ENCODE assay signal across 12 cellular contexts in genomic region chr6:135686784-135687301, GRCh38.
DNase-seq lines count a peak whose midpoint lies in the region; ATAC-seq and TF ChIP-seq lines count a peak whose summit lies in the region.
"Had no signal": no experiment of that assay in that cellular context is flagged by ENCODE, and none has a peak within 500 bp of the region (broad histone marks: within the 10 kb centered on the region; RNA-seq: fewer than 3 reads in every experiment).

No MANE protein-coding gene starts in this region.

- no peak overlapping the region for H3K4me3 ChIP-seq in AG04449 (ENCODE audit: low read depth, low read length)
- no peak overlapping the region for H3K4me3 ChIP-seq in IMR-90 (ENCODE audit: insufficient read depth, low read depth, low read length)

- dilution Hi-C loops in IMR-90 (cut with HindIII; ENCODE audit: low sequenced_read_pairs, unreplicated experiment) = no loop called here

- no peaks in the 10 kb centered on the region for H3K36me3 Mint-ChIP-seq in dendritic cell treated with granulocyte-macrophage colony-stimulating factor and Interleukin-4, amounts not matched to agents 40 ng/mL and 50 ng/mL, for 4 days (ENCODE audit: low read depth)

- no peaks in the 10 kb centered on the region for H3K27me3 Mint-ChIP-seq in dendritic cell treated with granulocyte-macrophage colony-stimulating factor and Interleukin-4, amounts not matched to agents 40 ng/mL and 50 ng/mL, for 4 days

- in situ Hi-C loops in IMR-90 (cut with MboI; ENCODE audit: low sequenced_read_pairs) = no loop called here

- H3K4me2 ChIP-seq in IMR-90 (ENCODE audit: low read depth, low read length) = no peak overlapping the region

- no peak overlapping the region for H3K4ac ChIP-seq in IMR-90 (ENCODE audit: low read depth, low read length)

- H2BK120ac ChIP-seq in IMR-90 (ENCODE audit: low read depth, low read length) = 0 out of 2 replicates have a peak overlapping the region, but pooled peaks have one; percentile 19

- H4K91ac ChIP-seq in IMR-90 (ENCODE audit: insufficient read depth, low read depth, low read length) = no peak overlapping the region

- H3K4me3 Mint-ChIP-seq in dendritic cell treated with granulocyte-macrophage colony-stimulating factor and Interleukin-4, amounts not matched to agents 40 ng/mL and 50 ng/mL, for 4 days = no peak overlapping the region

- H3K18ac ChIP-seq in IMR-90 (ENCODE audit: low read depth, low read length) = no peak overlapping the region

- no CpG with 5 or more reads among the region's 2 CpGs for whole genome bisulfite sequencing in IMR-90 (ENCODE audit: extremely low coverage in 2 of 2, insufficient read length in 1 of 2), 2 experiments

- H4K8ac ChIP-seq in IMR-90 (ENCODE audit: low read depth in 2 of 2, low read length in 2 of 2) = peak overlapping the region; percentile 3 to 30; a peak in 3 of 4 replicates

- H2BK5ac ChIP-seq in IMR-90 (ENCODE audit: low read depth, low read length, poor library complexity, severe bottlenecking) = no peak overlapping the region

- no peak overlapping the region for H2AFZ ChIP-seq in IMR-90 (replicated peaks; ENCODE audit: low read length, poor library complexity)
- H2AFZ ChIP-seq: parathyroid adenoma had no signal

- no peak overlapping the region for H3K9ac ChIP-seq in IMR-90 (ENCODE audit: low read depth, low read length)
- H3K9ac ChIP-seq: parathyroid adenoma had no signal

- H2BK15ac ChIP-seq in IMR-90 (ENCODE audit: low read depth, low read length) = no peak overlapping the region; the same call in 2 of the 3 replicates

- no peaks in the 10 kb centered on the region for H3K79me1 ChIP-seq in IMR-90 (ENCODE audit: low read depth in 1 of 2, low read length in 2 of 2)

- no peak; the same call in 1 of the 2 replicates for ATAC-seq in IMR-90 (ENCODE audit: low read depth)
- ATAC-seq: left lobe of liver had no signal

- POLR2A ChIA-PET in AG04449 (lab: Yijun Ruan, JAX) (no interaction called here), IMR-90 (lab: Charles Lee; ENCODE audit: unreplicated experiment) (interaction anchor here (0.6 kb wide), 1 partner anchor 157 kb away, joined by 3 read pairs; no protein-coding TSS in a partner anchor)

- peaks cover 18% of the 10 kb centered on the region for H3K4me1 Mint-ChIP-seq in dendritic cell treated with granulocyte-macrophage colony-stimulating factor and Interleukin-4, amounts not matched to agents 40 ng/mL and 50 ng/mL, for 4 days (ENCODE audit: low read depth)

- H2BK20ac ChIP-seq in IMR-90 (ENCODE audit: low read depth, low read length) = peak overlapping the region; percentile 17; the same call in 1 of the 2 replicates

- no TSS peak for BruUV-seq in IMR-90 (replicated peaks; lab: Mats Ljungman, UMichigan)

- H2AK5ac ChIP-seq in IMR-90 (ENCODE audit: low read depth, low read length) = no peak overlapping the region

- H3K56ac ChIP-seq in IMR-90 (ENCODE audit: extremely low read depth, insufficient read depth, low read length) = no peak overlapping the region

- H3K27ac Mint-ChIP-seq in dendritic cell treated with granulocyte-macrophage colony-stimulating factor and Interleukin-4, amounts not matched to agents 40 ng/mL and 50 ng/mL, for 4 days = peak overlapping the region; percentile 52

- H3K27ac ChIP-seq in IMR-90 (ENCODE audit: insufficient read depth, low read length) = no peak overlapping the region
- H3K27ac ChIP-seq: parathyroid adenoma had no signal

- no peaks in the 10 kb centered on the region for H4K20me1 ChIP-seq in IMR-90 (ENCODE audit: insufficient read depth, low read length)

- H3K9me3 Mint-ChIP-seq in dendritic cell treated with granulocyte-macrophage colony-stimulating factor and Interleukin-4, amounts not matched to agents 40 ng/mL and 50 ng/mL, for 4 days = no peaks in the 10 kb centered on the region

- peak overlapping the region; percentile 24; the same call in 1 of the 2 replicates for H3K14ac ChIP-seq in IMR-90 (replicated peaks; ENCODE audit: low read depth, low read length)

- no peak overlapping the region for H2AK9ac ChIP-seq in IMR-90 (replicated peaks; ENCODE audit: low read depth, low read length, poor library complexity)

- no peak overlapping the region for H3K23ac ChIP-seq in IMR-90 (ENCODE audit: low read depth, low read length)

- intact Hi-C loops in IMR-90 (cut with micrococcal nuclease) = no loop called here
- intact Hi-C loops in dendritic cell treated with granulocyte-macrophage colony-stimulating factor and Interleukin-4, amounts not matched to agents 40 ng/mL and 50 ng/mL, for 4 days (cut with micrococcal nuclease) = no loop called here

- no peak for TF ChIP-seq RAD21 in IMR-90 (IDR thresholded peaks at IDR 0.05; ENCODE audit: low read length)

- DNase-seq in AG04449 (ENCODE audit: low read depth, low spot score) (peak; percentile 49), IMR-90 (peak; percentile 60), left kidney (ENCODE audit: low read depth, low spot score) (peak; percentile 66), putamen (ENCODE audit: low spot score) (no peak), SW480 (ENCODE audit: low spot score) (no peak), OCI-M2 (lab: John Stamatoyannopoulos, UW; ENCODE audit: unreplicated experiment) (no peak), NCI-H2029 (lab: John Stamatoyannopoulos, UW) (no peak)
- DNase-seq: activated CD8-positive, alpha-beta memory T cell treated with anti-CD3 and anti-CD28 coated beads, Interleukin-2, amount 50 U/mL, for 48 hours; NCI-H187 had no signal

- peaks cover 5% of the 10 kb centered on the region; the same call in 1 of the 2 replicates for H3K4me1 ChIP-seq in IMR-90 (ENCODE audit: control insufficient read depth, insufficient read depth, low read length)
- H3K4me1 ChIP-seq: parathyroid adenoma had no signal

- H3K9me1 ChIP-seq in IMR-90 (ENCODE audit: insufficient read depth, low read length) = no peaks in the 10 kb centered on the region

- CTCF ChIA-PET in AG04449 (lab: Yijun Ruan, JAX) (interaction anchor here (0.7 to 1.0 kb wide), 2 partner anchors 252 to 346 kb away, joined by 3 to 4 read pairs; no protein-coding TSS in a partner anchor), IMR-90 (lab: Yijun Ruan, JAX) (interaction anchor here (0.6 kb wide), 1 partner anchor 181 kb away, joined by 3 read pairs; no protein-coding TSS in a partner anchor)

- TF ChIP-seq POLR2A in IMR-90 (IDR thresholded peaks at IDR 0.05; ENCODE audit: low read depth, low read length) = no peak

- H3K27me3 ChIP-seq in IMR-90 (ENCODE audit: control insufficient read depth, insufficient read depth, low read length) = no peaks in the 10 kb centered on the region

- no peaks in the 10 kb centered on the region for H3K36me3 ChIP-seq in IMR-90 (ENCODE audit: control insufficient read depth, insufficient read depth, low read length)

- TF ChIP-seq CTCF in AG04449 (IDR thresholded peaks at IDR 0.05; ENCODE audit: insufficient read depth, low read length, missing control alignments) = no peak
- TF ChIP-seq CTCF in IMR-90 (conservative IDR thresholded peaks at IDR 0.05; ENCODE audit: low read depth, low read length) = no peak

- H3K9me3 ChIP-seq in IMR-90 (ENCODE audit: control insufficient read depth, insufficient read depth, low read length) = no peaks in the 10 kb centered on the region

- H4K5ac ChIP-seq in IMR-90 (ENCODE audit: low read depth, low read length) = peak overlapping the region; percentile 26; the same call in 1 of the 2 replicates

TF ChIP-seq in IMR-90, 13 proteins besides CTCF, POLR2A, EP300 and RAD21:
- no peak for TF ChIP-seq SMC3 (IDR thresholded peaks at IDR 0.05; ENCODE audit: low read depth, low read length)
- TF ChIP-seq USF2 (IDR thresholded peaks at IDR 0.05; ENCODE audit: low read depth, low read length) = no peak
- TF ChIP-seq NFE2L2 (IDR thresholded peaks at IDR 0.05; ENCODE audit: low read depth, low read length) = no peak
- no peak for TF ChIP-seq CEBPB (IDR thresholded peaks at IDR 0.05; ENCODE audit: low read depth, low read length)
- TF ChIP-seq MAFK (IDR thresholded peaks at IDR 0.05; ENCODE audit: low read depth, low read length) = no peak
- no peak for TF ChIP-seq MXI1 (IDR thresholded peaks at IDR 0.05; ENCODE audit: borderline replicate concordance, low read depth, low read length)
- TF ChIP-seq RCOR1 (IDR thresholded peaks at IDR 0.05; ENCODE audit: insufficient replicate concordance, low read length) = no peak
- no peak for TF ChIP-seq BHLHE40 (IDR thresholded peaks at IDR 0.05; ENCODE audit: low read depth, low read length)
- TF ChIP-seq RFX5 (IDR thresholded peaks at IDR 0.05; ENCODE audit: low read depth, low read length) = no peak
- TF ChIP-seq FOS (IDR thresholded peaks at IDR 0.05; ENCODE audit: low read depth, low read length) = no peak
- TF ChIP-seq CHD1 (IDR thresholded peaks at IDR 0.05; ENCODE audit: low read depth, low read length) = no peak
- no peak for TF ChIP-seq MAZ (IDR thresholded peaks at IDR 0.05; ENCODE audit: borderline replicate concordance, low read depth, low read length)
- TF ChIP-seq ELK1 (IDR thresholded peaks at IDR 0.05; ENCODE audit: borderline replicate concordance, low read depth, low read length) = no peak

Comparison
In these comparisons a context has a peak if more than half of its experiments do, and no peak if none do; other contexts are left out.
1. DNase-seq: peak in AG04449 (single experiment), IMR-90 (single experiment) and left kidney (single experiment); none in putamen (single experiment), SW480 (single experiment), OCI-M2 (single experiment) and NCI-H2029 (single experiment).